Comparison of ENCODE assay signal across 27 cellular contexts in genomic region chr10:29977161-29977560, GRCh38.
"Had no signal": no experiment of that assay in that cellular context is flagged by ENCODE, and none has a peak within 500 bp of the region (broad histone marks: within the 10 kb centered on the region; RNA-seq: fewer than 3 reads in every experiment).

No MANE protein-coding gene starts in this region.

- H3K4me1 ChIP-seq: colonic mucosa had no signal

- H3K4me1 Mint-ChIP-seq: activated CD4-positive, alpha-beta T cell treated with anti-CD3 and anti-CD28 coated beads for 36 hours; activated CD4-positive, alpha-beta T cell treated with anti-CD3 and anti-CD28 coated beads, Interleukin-2, amount 10 ng/mL, durations not matched to agents 24 days and 14 days; activated CD8-positive, alpha-beta memory T cell treated with anti-CD3 and anti-CD28 coated beads, Interleukin-2, amount 10 ng/mL, durations not matched to agents 7 days and 5 days; activated naive CD4-positive, alpha-beta T cell treated with anti-CD3 and anti-CD28 coated beads, Interleukin-2, amount 50 U/mL, for 24 hours; activated naive CD8-positive, alpha-beta T cell treated with anti-CD3 and anti-CD28 coated beads for 36 hours; central memory CD8-positive, alpha-beta T cell had no signal

- ATAC-seq: activated CD4-positive, alpha-beta T cell treated with anti-CD3 and anti-CD28 coated beads for 36 hours; activated CD8-positive, alpha-beta memory T cell treated with anti-CD3 and anti-CD28 coated beads, Interleukin-2, amount 10 ng/mL, durations not matched to agents 7 days and 5 days; activated CD8-positive, alpha-beta T cell treated with anti-CD3 and anti-CD28 coated beads, Interleukin-2, amount 10 ng/mL, durations not matched to agents 7 days and 5 days; gastroesophageal sphincter had no signal

- H3K36me3 Mint-ChIP-seq: activated CD4-positive, alpha-beta memory T cell treated with anti-CD3 and anti-CD28 coated beads for 36 hours; activated CD8-positive, alpha-beta memory T cell treated with anti-CD3 and anti-CD28 coated beads, Interleukin-2, amount 10 ng/mL, durations not matched to agents 7 days and 5 days; activated naive CD8-positive, alpha-beta T cell treated with anti-CD3 and anti-CD28 coated beads for 36 hours had no signal

- H3K9me3 ChIP-seq: colonic mucosa had no signal

- H3K27me3 ChIP-seq: brain microvascular endothelial cell, colonic mucosa, esophagus muscularis mucosa, gastroesophageal sphincter had no signal

- H3K27ac Mint-ChIP-seq: activated CD4-positive, alpha-beta memory T cell treated with anti-CD3 and anti-CD28 coated beads for 36 hours; activated CD4-positive, alpha-beta T cell treated with anti-CD3 and anti-CD28 coated beads for 36 hours; activated CD4-positive, alpha-beta T cell treated with anti-CD3 and anti-CD28 coated beads, Interleukin-2, amount 10 ng/mL, durations not matched to agents 24 days and 14 days; activated CD8-positive, alpha-beta memory T cell treated with anti-CD3 and anti-CD28 coated beads, Interleukin-2, amount 10 ng/mL, durations not matched to agents 7 days and 5 days; activated CD8-positive, alpha-beta T cell treated with anti-CD3 and anti-CD28 coated beads, Interleukin-2, amount 10 ng/mL, durations not matched to agents 7 days and 5 days; activated naive CD4-positive, alpha-beta T cell treated with anti-CD3 and anti-CD28 coated beads for 36 hours; activated naive CD4-positive, alpha-beta T cell treated with anti-CD3 and anti-CD28 coated beads, Interleukin-2, amount 50 U/mL, for 24 hours; activated naive CD8-positive, alpha-beta T cell treated with anti-CD3 and anti-CD28 coated beads for 36 hours; activated T-helper 1 cell treated with anti-CD3 and anti-CD28 coated beads, Interleukin-12 subunit alpha, Interleukin-12 subunit beta, Interleukin-2, Interleukin-4 antibody, amounts not matched to agents 30 ng/mL and 10 ng/mL and 1 ng/mL, durations not matched to agents 14 hours and 24 hours and 36 hours; activated T-helper 2 cell treated with anti-CD3 and anti-CD28 coated beads, Interferon-gamma antibody, Interleukin-2, Interleukin-4, amounts not matched to agents 10 μg/mL and 5 μg/mL and 100 μg/mL, durations not matched to agents 14 hours and 24 hours and 36 hours; dendritic cell treated with granulocyte-macrophage colony-stimulating factor and Interleukin-4, amounts not matched to agents 40 ng/mL and 50 ng/mL, for 4 days had no signal

- H3K27me3 Mint-ChIP-seq: dendritic cell treated with granulocyte-macrophage colony-stimulating factor and Interleukin-4, amounts not matched to agents 40 ng/mL and 50 ng/mL, for 4 days had no signal

- H3K4me3 Mint-ChIP-seq: activated CD4-positive, alpha-beta memory T cell treated with anti-CD3 and anti-CD28 coated beads for 36 hours; activated CD4-positive, alpha-beta T cell treated with anti-CD3 and anti-CD28 coated beads for 36 hours; activated CD4-positive, alpha-beta T cell treated with anti-CD3 and anti-CD28 coated beads, Interleukin-2, amount 10 ng/mL, durations not matched to agents 24 days and 14 days; activated CD8-positive, alpha-beta memory T cell treated with anti-CD3 and anti-CD28 coated beads, Interleukin-2, amount 10 ng/mL, durations not matched to agents 7 days and 5 days; activated CD8-positive, alpha-beta T cell treated with anti-CD3 and anti-CD28 coated beads, Interleukin-2, amount 10 ng/mL, durations not matched to agents 7 days and 5 days; activated naive CD4-positive, alpha-beta T cell treated with anti-CD3 and anti-CD28 coated beads for 36 hours; activated naive CD4-positive, alpha-beta T cell treated with anti-CD3 and anti-CD28 coated beads, Interleukin-2, amount 50 U/mL, for 24 hours; activated naive CD8-positive, alpha-beta T cell treated with anti-CD3 and anti-CD28 coated beads for 36 hours; activated T-helper 1 cell treated with anti-CD3 and anti-CD28 coated beads, Interleukin-12 subunit alpha, Interleukin-12 subunit beta, Interleukin-2, Interleukin-4 antibody, amounts not matched to agents 30 ng/mL and 10 ng/mL and 1 ng/mL, durations not matched to agents 14 hours and 24 hours and 36 hours; central memory CD8-positive, alpha-beta T cell; dendritic cell treated with granulocyte-macrophage colony-stimulating factor and Interleukin-4, amounts not matched to agents 40 ng/mL and 50 ng/mL, for 4 days had no signal

- H3K36me3 ChIP-seq: brain microvascular endothelial cell, colonic mucosa, esophagus muscularis mucosa, gastroesophageal sphincter had no signal

- H3K4me3 ChIP-seq: colonic mucosa, dorsolateral prefrontal cortex, esophagus muscularis mucosa, gastroesophageal sphincter had no signal

- DNase-seq: activated CD4-positive, alpha-beta memory T cell treated with anti-CD3 and anti-CD28 coated beads for 36 hours; activated CD4-positive, alpha-beta T cell treated with anti-CD3 and anti-CD28 coated beads for 36 hours; activated CD4-positive, alpha-beta T cell treated with anti-CD3 and anti-CD28 coated beads, Interleukin-2, amount 10 ng/mL, durations not matched to agents 24 days and 14 days; activated CD4-positive, CD25-positive, alpha-beta regulatory T cell; activated CD4-positive, CD25-positive, alpha-beta regulatory T cell treated with anti-CD3 and anti-CD28 coated beads, Interleukin-2, amount 50 U/mL, for 72 hours; activated CD8-positive, alpha-beta memory T cell treated with anti-CD3 and anti-CD28 coated beads, Interleukin-2, amount 10 ng/mL, durations not matched to agents 7 days and 5 days; activated CD8-positive, alpha-beta memory T cell treated with anti-CD3 and anti-CD28 coated beads, Interleukin-2, amount 50 U/mL, for 4 hours; activated CD8-positive, alpha-beta T cell treated with anti-CD3 and anti-CD28 coated beads, Interleukin-2, amount 10 ng/mL, durations not matched to agents 7 days and 5 days; activated effector memory CD4-positive, alpha-beta T cell treated with anti-CD3 and anti-CD28 coated beads, Interleukin-2, amount 50 U/mL, for 16 hours; activated naive CD4-positive, alpha-beta T cell treated with anti-CD3 and anti-CD28 coated beads for 36 hours; activated naive CD8-positive, alpha-beta T cell treated with anti-CD3 and anti-CD28 coated beads for 36 hours; activated T-cell treated with anti-CD3 and anti-CD28 coated beads, Interleukin-2, amount 50 U/mL, for 1 hour; activated T-cell treated with anti-CD3 and anti-CD28 coated beads, Interleukin-2, amount 50 U/mL, for 48 hours; brain microvascular endothelial cell; colonic mucosa; effector memory CD4-positive, alpha-beta T cell; erythroblast; foreskin melanocyte; T-helper 2 cell had no signal

- H3K27ac ChIP-seq: brain microvascular endothelial cell, colonic mucosa, dorsolateral prefrontal cortex had no signal
